In genomic region chr14:95304342-95304741, GRCh38 we compare ENCODE assay signal across 12 cellular contexts. TPM values are rescaled to one million over a fixed set of nuclear protein-coding genes. Genes with fewer than 3 reads are reported as not detected.
DNase-seq lines count a peak whose midpoint lies in the region; ATAC-seq lines count a peak whose summit lies in the region.
"Had no signal": no experiment of that assay in that cellular context is flagged by ENCODE, and none has a peak within 500 bp of the region (broad histone marks: within the 10 kb centered on the region; RNA-seq: fewer than 3 reads in every experiment).

No MANE protein-coding gene starts in this region.

- no peak overlapping the region for H2AFZ ChIP-seq in Karpas-422 (ENCODE audit: low read length)

- H4K20me1 ChIP-seq in Karpas-422 (ENCODE audit: insufficient read depth, low read depth, low read length): no peaks in the 10 kb centered on the region

- H3K79me2 ChIP-seq in Karpas-422 (ENCODE audit: low read length): peaks cover 68% of the 10 kb centered on the region

- H3K36me3 ChIP-seq in Karpas-422 (ENCODE audit: insufficient read depth, low read length): no peaks in the 10 kb centered on the region
- H3K36me3 ChIP-seq: BE2C, HAP-1 had no signal

- ATAC-seq in HG02884 (IDR thresholded peaks at IDR 0.05; ENCODE audit: unreplicated experiment) (no peak), HG03571 (IDR thresholded peaks at IDR 0.05; ENCODE audit: unreplicated experiment) (no peak)

- DNase-seq in Karpas-422 (peak; percentile 69), superior temporal gyrus (ENCODE audit: extremely low spot score) (peak; percentile 27), DMS79 (lab: John Stamatoyannopoulos, UW) (no peak)
- DNase-seq: BE2C; Caco-2; CD8-positive, alpha-beta memory T cell; GF-D8 had no signal

- peak overlapping the region; percentile 83 for H3K4me2 ChIP-seq in Karpas-422 (ENCODE audit: low read depth, low read length, poor library complexity, severe bottlenecking)

- no peaks in the 10 kb centered on the region for H3K9me3 ChIP-seq in Karpas-422 (ENCODE audit: low read length)
- H3K9me3 ChIP-seq: BE2C, Caco-2, HAP-1 had no signal

- peak overlapping the region; percentile 58 for H3K4me3 ChIP-seq in Karpas-422 (ENCODE audit: low read length)
- H3K4me3 ChIP-seq: HAP-1 had no signal

- peak overlapping the region; percentile 74 for H3K9ac ChIP-seq in Karpas-422 (ENCODE audit: low read length)

- H3K27me3 ChIP-seq in Karpas-422 (ENCODE audit: low read length) (no peaks in the 10 kb centered on the region), layer of hippocampus (ENCODE audit: control insufficient read depth, insufficient read depth, low read length) (no peaks in the 10 kb centered on the region)
- H3K27me3 ChIP-seq: BE2C had no signal

- H3K9me2 ChIP-seq in Karpas-422 (replicated peaks; ENCODE audit: insufficient read depth, low read length): no peaks in the 10 kb centered on the region

- H3K27ac ChIP-seq in Karpas-422 (ENCODE audit: low read length) (peak overlapping the region; percentile 98), angular gyrus (ENCODE audit: low read depth, low read length) (peak overlapping the region; percentile 66), layer of hippocampus (ENCODE audit: low read depth, low read length) (peak overlapping the region; percentile 84)

- peaks cover 100% of the 10 kb centered on the region for H3K4me1 ChIP-seq in Karpas-422 (ENCODE audit: low read length)
- H3K4me1 ChIP-seq: Caco-2, HAP-1 had no signal

RNA-seq across cellular contexts. Expression of gene CLMN, which starts 15.4 kb away (rescaled TPM):
- total RNA-seq in Karpas-422 (2014; rRNA removed; shearing (Covaris generic); ENCODE audit: low replicate concordance): 40.1 and 56.1 TPM in 2 replicates
